In the genomic region with DNA sequence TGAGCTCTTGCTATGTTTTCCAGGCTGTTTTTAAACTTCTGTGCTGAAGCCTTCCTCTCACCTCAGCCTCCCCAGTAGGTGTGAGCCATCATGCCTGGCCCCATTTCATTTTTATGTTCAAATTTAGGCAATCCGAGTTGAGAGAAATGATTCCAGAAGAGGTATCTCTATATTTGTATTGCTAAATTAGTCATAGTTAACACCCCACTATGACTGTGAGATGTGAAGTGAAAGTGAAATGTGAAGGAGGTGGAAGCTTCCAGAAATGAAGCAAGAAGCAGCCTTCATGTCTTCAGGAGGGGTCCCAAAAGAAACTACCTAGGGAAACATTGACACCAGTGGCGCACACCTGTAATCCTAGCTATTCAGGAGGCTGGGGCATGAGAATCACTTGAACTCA, we compare ENCODE assay signal across 14 cellular contexts. TPM values are rescaled to one million over a fixed set of nuclear protein-coding genes. Genes with fewer than 3 reads are reported as not detected.
DNase-seq lines count a peak whose midpoint lies in the region; ATAC-seq, FAIRE-seq and TF ChIP-seq lines count a peak whose summit lies in the region.
"Had no signal": no experiment of that assay in that cellular context is flagged by ENCODE, and none has a peak within 500 bp of the region (broad histone marks: within the 10 kb centered on the region; RNA-seq: fewer than 3 reads in every experiment).

No MANE protein-coding gene starts in this region.

- no peak for TF ChIP-seq POLR2A in GM12892 (IDR thresholded peaks at IDR 0.05; ENCODE audit: low read depth, low read length)

- H3K36me3 ChIP-seq in A673 (ENCODE audit: insufficient read depth, low read length, poor library complexity, severe bottlenecking): no peaks in the 10 kb centered on the region
- H3K36me3 ChIP-seq: neutrophil had no signal

- no peak overlapping the region for H3K4me3 ChIP-seq in A673 (ENCODE audit: low read depth, low read length, poor library complexity, severe bottlenecking)
- H3K4me3 ChIP-seq: dorsolateral prefrontal cortex had no signal

- H3K27ac ChIP-seq in A673 (ENCODE audit: low read depth, low read length, poor library complexity, severe bottlenecking): no peak overlapping the region
- H3K27ac ChIP-seq: neutrophil had no signal

- BruUV-seq in A673 (replicated peaks; lab: Mats Ljungman, UMichigan): no TSS peak

- TF ChIP-seq CTCF in A673 (conservative IDR thresholded peaks at IDR 0.05; ENCODE audit: low read depth, low read length): no peak

- POLR2A ChIA-PET in A673 (lab: Charles Lee; ENCODE audit: low non-redundant PET): no interaction called here

- DNase-seq in GM12892 (ENCODE audit: insufficient read length): no peak
- no peak for DNase-seq in A673 (ENCODE audit: low spot score)
- DNase-seq in activated CD8-positive, alpha-beta memory T cell treated with anti-CD3 and anti-CD28 coated beads for 24 hours: no peak
- no peak for DNase-seq in NCI-H1694 treated with DMSO at 0.1 percent for 48 hours (lab: John Stamatoyannopoulos, UW)
- DNase-seq in EL: no peak
- DNase-seq: IMR-90, RPMI8226 had no signal

- peak; percentile 67 for FAIRE-seq in GM12892 (lab: Jason Lieb, UNC)
- FAIRE-seq: TTC549 had no signal

- intact Hi-C loops in A673 (cut with micrococcal nuclease; ENCODE audit: unreplicated experiment): no loop called here

- H3K4me1 ChIP-seq in A673 (ENCODE audit: insufficient read depth, low read length, poor library complexity, severe bottlenecking): no peaks in the 10 kb centered on the region

- peak; percentile 69 for ATAC-seq in GM19452 (IDR thresholded peaks at IDR 0.05; ENCODE audit: unreplicated experiment)
- peak; percentile 59 for ATAC-seq in HG02759 (IDR thresholded peaks at IDR 0.05; ENCODE audit: unreplicated experiment)
- peak; percentile 61 for ATAC-seq in HG03439 (IDR thresholded peaks at IDR 0.05; ENCODE audit: unreplicated experiment)

- CTCF ChIA-PET in A673 (lab: Charles Lee): no interaction called here

- H3K27me3 ChIP-seq in A673 (replicated peaks; ENCODE audit: insufficient read depth, low read depth, low read length, poor library complexity): no peaks in the 10 kb centered on the region
- H3K27me3 ChIP-seq: dorsolateral prefrontal cortex had no signal

- H3K9me3 ChIP-seq in A673 (ENCODE audit: low read depth, low read length, poor library complexity, severe bottlenecking): no peaks in the 10 kb centered on the region
- H3K9me3 ChIP-seq: neutrophil had no signal

RNA-seq across cellular contexts. Expression of a gene that starts 17.7 kb away (rescaled TPM):
- 1.5 TPM for polyA plus RNA-seq in GM12892 (2012; ENCODE audit: missing spikeins)
- total RNA-seq in A673 (2021): 16.5 and 16.9 TPM in 2 replicates
- total RNA-seq: IMR-90 had no signal
- polyA plus RNA-seq: IMR-90, liver had no signal
